Comparison of ENCODE assay signal across 18 cellular contexts in genomic region chr5:65727491-65728156, GRCh38.
"Had no signal": no experiment of that assay in that cellular context is flagged by ENCODE, and none has a peak within 500 bp of the region (broad histone marks: within the 10 kb centered on the region; RNA-seq: fewer than 3 reads in every experiment).

No MANE protein-coding gene starts in this region.

- H3K27ac ChIP-seq: colonic mucosa, hepatocyte, tibial artery had no signal

- H3K4me2 ChIP-seq: hepatocyte had no signal

- H3K9me3 Mint-ChIP-seq: activated CD8-positive, alpha-beta T cell treated with anti-CD3 and anti-CD28 coated beads for 36 hours; activated T-helper 17 cell treated with anti-CD3 and anti-CD28 coated beads, Interleukin-2, amount 50 U/mL, for 72 hours; central memory CD8-positive, alpha-beta T cell; mesothelial cell of epicardium; natural killer cell treated with Interleukin-12 subunit alpha and Interleukin-12 subunit beta and Interleukin-15 and Interleukin-18, amount 100 ng/mL, for 72 hours; stimulated activated naive B cell treated with anti-CD40 and anti-IgM and Interleukin-4, amounts not matched to agents 10 μg/mL and 1 μg/mL and 100 μg/mL, for 72 hours; WTC11 had no signal

- H2AFZ ChIP-seq: hepatocyte had no signal

- H3K27ac Mint-ChIP-seq: activated CD8-positive, alpha-beta T cell treated with anti-CD3 and anti-CD28 coated beads for 36 hours; activated T-helper 17 cell treated with anti-CD3 and anti-CD28 coated beads, Interleukin-2, amount 50 U/mL, for 72 hours; mesothelial cell of epicardium; natural killer cell treated with Interleukin-12 subunit alpha and Interleukin-12 subunit beta and Interleukin-15 and Interleukin-18, amount 100 ng/mL, for 72 hours; stimulated activated naive B cell treated with anti-CD40 and anti-IgM and Interleukin-4, amounts not matched to agents 10 μg/mL and 1 μg/mL and 100 μg/mL, for 72 hours had no signal

- H3K36me3 Mint-ChIP-seq: natural killer cell treated with Interleukin-12 subunit alpha and Interleukin-12 subunit beta and Interleukin-15 and Interleukin-18, amount 100 ng/mL, for 72 hours had no signal

- H3K27me3 Mint-ChIP-seq: activated CD8-positive, alpha-beta T cell treated with anti-CD3 and anti-CD28 coated beads for 36 hours; activated T-helper 17 cell treated with anti-CD3 and anti-CD28 coated beads, Interleukin-2, amount 50 U/mL, for 72 hours; brain; central memory CD8-positive, alpha-beta T cell; stimulated activated naive B cell treated with anti-CD40 and anti-IgM and Interleukin-4, amounts not matched to agents 10 μg/mL and 1 μg/mL and 100 μg/mL, for 72 hours had no signal

- H3K4me3 Mint-ChIP-seq: activated CD8-positive, alpha-beta T cell treated with anti-CD3 and anti-CD28 coated beads for 36 hours; activated T-helper 17 cell treated with anti-CD3 and anti-CD28 coated beads, Interleukin-2, amount 50 U/mL, for 72 hours; central memory CD8-positive, alpha-beta T cell; mesothelial cell of epicardium; natural killer cell treated with Interleukin-12 subunit alpha and Interleukin-12 subunit beta and Interleukin-15 and Interleukin-18, amount 100 ng/mL, for 72 hours; stimulated activated naive B cell treated with anti-CD40 and anti-IgM and Interleukin-4, amounts not matched to agents 10 μg/mL and 1 μg/mL and 100 μg/mL, for 72 hours; WTC11 had no signal

- H3K27me3 ChIP-seq: colonic mucosa, hepatocyte, tibial artery had no signal

- H3K9me3 ChIP-seq: colonic mucosa, tibial artery had no signal

- H3K4me3 ChIP-seq: colonic mucosa, hepatocyte, tibial artery had no signal

- ATAC-seq: activated CD8-positive, alpha-beta T cell treated with anti-CD3 and anti-CD28 coated beads for 36 hours; activated T-helper 17 cell treated with anti-CD3 and anti-CD28 coated beads, Interleukin-2, amount 50 U/mL, for 72 hours; left cardiac atrium; natural killer cell treated with Interleukin-12 subunit alpha and Interleukin-12 subunit beta and Interleukin-15 and Interleukin-18, amount 100 ng/mL, for 72 hours; stimulated activated naive B cell treated with anti-CD40 and anti-IgM and Interleukin-4, amounts not matched to agents 10 μg/mL and 1 μg/mL and 100 μg/mL, for 72 hours; WTC11 had no signal

- H3K36me3 ChIP-seq: colonic mucosa, tibial artery had no signal

- DNase-seq: activated CD4-positive, alpha-beta T cell treated with anti-CD3 and anti-CD28 coated beads for 48 hours; activated CD8-positive, alpha-beta T cell treated with anti-CD3 and anti-CD28 coated beads for 36 hours; activated naive CD4-positive, alpha-beta T cell; activated T-cell treated with anti-CD3 and anti-CD28 coated beads, Interleukin-2, amount 50 U/mL, for 1 hour; colonic mucosa; left cardiac atrium; nucleus accumbens; posterior cingulate gyrus; retina; stimulated activated naive B cell treated with anti-CD40 and anti-IgM and Interleukin-4, amounts not matched to agents 10 μg/mL and 1 μg/mL and 100 μg/mL, for 72 hours; tibial artery had no signal

- H3K4me1 ChIP-seq: colonic mucosa had no signal
